Comparison of ENCODE assay signal across 19 cellular contexts in the genomic region with DNA sequence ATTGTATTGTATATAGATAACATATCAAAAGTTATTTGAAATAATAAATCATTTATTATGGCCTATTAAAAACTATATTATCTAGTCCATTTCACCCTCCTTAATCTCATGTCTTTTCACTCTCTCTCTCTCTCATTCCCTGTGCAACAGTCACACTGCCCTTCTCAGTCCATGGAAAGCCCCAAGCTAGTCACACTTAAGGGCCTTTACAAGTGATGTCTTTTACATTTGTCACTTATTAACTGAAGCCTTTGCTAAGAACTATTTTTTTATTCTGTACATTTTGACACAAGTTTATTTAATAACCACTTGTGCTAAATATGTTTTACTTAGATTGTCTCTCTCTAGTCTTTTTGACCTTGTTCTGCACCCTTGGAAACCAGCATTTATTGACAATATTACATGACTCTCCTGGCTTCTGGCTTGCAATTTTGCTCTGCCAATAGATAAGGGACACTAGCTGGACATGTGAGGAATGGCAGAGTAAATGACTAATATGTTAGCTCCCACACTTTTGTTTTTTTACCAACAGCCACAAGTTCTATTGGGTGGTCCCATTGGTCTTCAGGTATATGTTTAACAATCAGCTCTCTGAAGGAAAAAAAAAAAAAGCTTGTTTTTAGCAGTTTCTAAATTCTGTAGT.
A peak's percentile ranks its signal among the peaks of the same experiment; 100 is the strongest.
DNase-seq lines count a peak whose midpoint lies in the region; ATAC-seq, FAIRE-seq and TF ChIP-seq lines count a peak whose summit lies in the region.
"Had no signal": no experiment of that assay in that cellular context is flagged by ENCODE, and none has a peak within 500 bp of the region (broad histone marks: within the 10 kb centered on the region; RNA-seq: fewer than 3 reads in every experiment).

No MANE protein-coding gene starts in this region.

- POLR2A ChIA-PET in GM12878 (lab: Charles Lee), result no interaction called here
- POLR2A ChIA-PET in T-cell (lab: Charles Lee), result no interaction called here

- intact Hi-C loops in GM12878 (cut with micrococcal nuclease; ENCODE audit: unreplicated experiment), result no loop called here
- intact Hi-C loops in heart left ventricle (cut with DNase I), result no loop called here

- H3K4me3 ChIP-seq in GM12878 (no peak overlapping the region), heart left ventricle (no peak overlapping the region)
- H3K4me3 ChIP-seq: A549, BLaER1, GM23248, HAP-1 had no signal

- peaks cover 2 to 26% (median 18%) of the 10 kb centered on the region in 3 donors for H3K9me3 Mint-ChIP-seq in T-cell

- CTCF ChIA-PET in GM12878 (lab: Yijun Ruan, JAX) (no interaction called here), T-cell (lab: Charles Lee) (interaction anchor here in 1 of 2 donors (0.6 kb wide), 1 partner anchor 100 kb away, joined by 5 read pairs; no protein-coding TSS in a partner anchor)

- H3K4me1 ChIP-seq in GM12878 (ENCODE audit: control insufficient read depth, insufficient read depth, low read length) (no peaks in the 10 kb centered on the region), heart left ventricle (no peaks in the 10 kb centered on the region)
- H3K4me1 ChIP-seq: A549, BLaER1, HAP-1 had no signal

- H3K79me2 ChIP-seq in GM12878 (ENCODE audit: control insufficient read depth, insufficient read depth, low read length), result no peaks in the 10 kb centered on the region

- no peak for TF ChIP-seq EP300 in GM12878 (IDR thresholded peaks at IDR 0.05; ENCODE audit: borderline replicate concordance in 1 of 2, control insufficient read depth in 1 of 2, low read depth in 2 of 2, low read length in 2 of 2)

- no peaks in the 10 kb centered on the region for H3K4me1 Mint-ChIP-seq in T-cell
- H3K4me1 Mint-ChIP-seq: CD14-positive monocyte; CD4-positive, alpha-beta memory T cell had no signal

- TF ChIP-seq RAD21 in GM12878 (IDR thresholded peaks at IDR 0.05; ENCODE audit: insufficient read depth, low read depth, low read length), result no peak

- no peaks in the 10 kb centered on the region for H3K27me3 Mint-ChIP-seq in T-cell
- H3K27me3 Mint-ChIP-seq: CD4-positive, alpha-beta memory T cell had no signal

- H4K20me1 ChIP-seq in GM12878 (ENCODE audit: control insufficient read depth, insufficient read depth), result no peaks in the 10 kb centered on the region
- H4K20me1 ChIP-seq: BLaER1 had no signal

- no peak overlapping the region for H3K27ac Mint-ChIP-seq in T-cell
- H3K27ac Mint-ChIP-seq: CD14-positive monocyte; CD4-positive, alpha-beta memory T cell had no signal

- H3K9me3 ChIP-seq in GM12878 (replicated peaks; ENCODE audit: control insufficient read depth, insufficient read depth, low read length) (no peaks in the 10 kb centered on the region), heart left ventricle (peaks cover 0 to 20% (median 0%) of the 10 kb centered on the region in 12 donors)
- H3K9me3 ChIP-seq: A549, BLaER1, HAP-1 had no signal

- no peak overlapping the region for H3K4me3 Mint-ChIP-seq in T-cell
- H3K4me3 Mint-ChIP-seq: CD14-positive monocyte; CD4-positive, alpha-beta memory T cell had no signal

- in situ Hi-C loops in GM12878 (cut with MboI), result no loop called here

- H3K27ac ChIP-seq in GM12878 (ENCODE audit: control insufficient read depth, insufficient read depth), result no peak overlapping the region
- no peak overlapping the region for H3K27ac ChIP-seq in heart left ventricle
- H3K27ac ChIP-seq: 22Rv1, A549, BLaER1, GM23248 had no signal

- ATAC-seq in GM12878 (peak; percentile 54; the same call in 2 of the 3 replicates), HG03565 (IDR thresholded peaks at IDR 0.05; ENCODE audit: unreplicated experiment) (no peak), T-cell (replicated peaks in 1 of 4) (no peak), heart left ventricle (no peak)
- ATAC-seq: A549 had no signal

- H2AFZ ChIP-seq in GM12878 (ENCODE audit: control insufficient read depth, low read depth, low read length), result no peak overlapping the region
- H2AFZ ChIP-seq: GM23248 had no signal

- no peak for FAIRE-seq in GM12878 (lab: Jason Lieb, UNC)
- FAIRE-seq: A549, GM19239 had no signal

- SMC1A ChIA-PET in GM12878 (lab: Charles Lee; ENCODE audit: uncharacterized antibody, unreplicated experiment), result interaction anchor here (1.1 kb wide), 1 partner anchor 144 kb away, joined by 3 read pairs; no protein-coding TSS in a partner anchor

- no peak overlapping the region for H3K9ac ChIP-seq in GM12878 (ENCODE audit: control insufficient read depth, insufficient read depth, low read length)
- H3K9ac ChIP-seq: BLaER1, GM23248 had no signal

- H3K36me3 ChIP-seq in GM12878 (ENCODE audit: control insufficient read depth in 2 of 2, insufficient read depth in 2 of 2, low read length in 1 of 2), result no peaks in the 10 kb centered on the region
- H3K36me3 ChIP-seq in heart left ventricle, result no peaks in the 10 kb centered on the region
- H3K36me3 ChIP-seq: BLaER1 had no signal

- BruUV-seq in GM12878 (replicated peaks; lab: Mats Ljungman, UMichigan), result no TSS peak

- no peak for TF ChIP-seq CTCF in GM12878 (IDR thresholded peaks at IDR 0.05 in 2 of 3, conservative IDR thresholded peaks at IDR 0.05 in 1 of 3; ENCODE audit: control insufficient read depth in 2 of 3, extremely low read depth in 1 of 3, insufficient read depth in 1 of 3, low read depth in 3 of 3, low read length in 3 of 3)
- TF ChIP-seq CTCF in heart left ventricle (IDR thresholded peaks at IDR 0.05), result no peak

- RAD21 ChIA-PET in GM12878 (lab: Charles Lee; ENCODE audit: unreplicated experiment), result no interaction called here

- no peak overlapping the region for H3K4me2 ChIP-seq in GM12878 (ENCODE audit: control insufficient read depth, insufficient read depth)
- H3K4me2 ChIP-seq: A549, BLaER1 had no signal

- no peaks in the 10 kb centered on the region for H3K36me3 Mint-ChIP-seq in T-cell
- H3K36me3 Mint-ChIP-seq: CD14-positive monocyte; CD4-positive, alpha-beta memory T cell had no signal

- no peaks in the 10 kb centered on the region for H3K27me3 ChIP-seq in GM12878 (replicated peaks in 1 of 2; ENCODE audit: control insufficient read depth in 2 of 2, insufficient read depth in 2 of 2, low read length in 1 of 2)
- H3K27me3 ChIP-seq in heart left ventricle, result no peaks in the 10 kb centered on the region
- H3K27me3 ChIP-seq: BLaER1 had no signal

- DNase-seq in DMS53 (lab: John Stamatoyannopoulos, UW), result peak; percentile 59
- no peak for DNase-seq in DMS53 treated with DMSO at 0.1 percent for 48 hours (lab: John Stamatoyannopoulos, UW; ENCODE audit: unreplicated experiment)
- DNase-seq in GM12878 (ENCODE audit: low read depth, low spot score), result no peak
- peak; percentile 72 for DNase-seq in kidney tubule cell (ENCODE audit: low spot score)
- DNase-seq in T-cell, result no peak
- DNase-seq in heart left ventricle, result no peak
- DNase-seq: Calu3; CD4-positive, alpha-beta memory T cell; GF-D8; GM23248; Kasumi-1; KG1 had no signal

- TF ChIP-seq POLR2A in GM12878 (IDR thresholded peaks at IDR 0.05; ENCODE audit: low read depth, low read length) (no peak), heart left ventricle (IDR thresholded peaks at IDR 0.05) (no peak)

TF ChIP-seq in GM12878, 131 proteins besides CTCF, POLR2A, EP300 and RAD21:
- TF ChIP-seq CREM (IDR thresholded peaks at IDR 0.05; ENCODE audit: low read depth), result no peak
- no peak for TF ChIP-seq TBL1XR1 (IDR thresholded peaks at IDR 0.05; ENCODE audit: low read depth, low read length)
- TF ChIP-seq ESRRA (IDR thresholded peaks at IDR 0.05; ENCODE audit: low read length), result no peak
- no peak for TF ChIP-seq PAX8 (IDR thresholded peaks at IDR 0.05)
- TF ChIP-seq POLR2AphosphoS5 (IDR thresholded peaks at IDR 0.05; ENCODE audit: low read length), result no peak
- TF ChIP-seq, protein P1, sequence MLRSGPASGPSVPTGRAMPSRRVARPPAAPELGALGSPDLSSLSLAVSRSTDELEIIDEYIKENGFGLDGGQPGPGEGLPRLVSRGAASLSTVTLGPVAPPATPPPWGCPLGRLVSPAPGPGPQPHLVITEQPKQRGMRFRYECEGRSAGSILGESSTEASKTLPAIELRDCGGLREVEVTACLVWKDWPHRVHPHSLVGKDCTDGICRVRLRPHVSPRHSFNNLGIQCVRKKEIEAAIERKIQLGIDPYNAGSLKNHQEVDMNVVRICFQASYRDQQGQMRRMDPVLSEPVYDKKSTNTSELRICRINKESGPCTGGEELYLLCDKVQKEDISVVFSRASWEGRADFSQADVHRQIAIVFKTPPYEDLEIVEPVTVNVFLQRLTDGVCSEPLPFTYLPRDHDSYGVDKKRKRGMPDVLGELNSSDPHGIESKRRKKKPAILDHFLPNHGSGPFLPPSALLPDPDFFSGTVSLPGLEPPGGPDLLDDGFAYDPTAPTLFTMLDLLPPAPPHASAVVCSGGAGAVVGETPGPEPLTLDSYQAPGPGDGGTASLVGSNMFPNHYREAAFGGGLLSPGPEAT (IDR thresholded peaks at IDR 0.05; ENCODE audit: low read depth), result peak; percentile 42; the same call in 1 of the 2 replicates
- TF ChIP-seq WRNIP1 (IDR thresholded peaks at IDR 0.05; ENCODE audit: borderline replicate concordance, low read depth, low read length), result no peak
TF ChIP-seq in GM12878: peak in this region for 1.

Comparison
In these comparisons a context has a peak if more than half of its experiments do, and no peak if none do; other contexts are left out.
1. DNase-seq: peak in DMS53 (single experiment) and kidney tubule cell (single experiment); none in DMS53 treated with DMSO at 0.1 percent for 48 hours (single experiment), GM12878 (single experiment), T-cell (0 of 34) and heart left ventricle (0 of 5).